Comparison of ENCODE assay signal across 9 cellular contexts in the genomic region with DNA sequence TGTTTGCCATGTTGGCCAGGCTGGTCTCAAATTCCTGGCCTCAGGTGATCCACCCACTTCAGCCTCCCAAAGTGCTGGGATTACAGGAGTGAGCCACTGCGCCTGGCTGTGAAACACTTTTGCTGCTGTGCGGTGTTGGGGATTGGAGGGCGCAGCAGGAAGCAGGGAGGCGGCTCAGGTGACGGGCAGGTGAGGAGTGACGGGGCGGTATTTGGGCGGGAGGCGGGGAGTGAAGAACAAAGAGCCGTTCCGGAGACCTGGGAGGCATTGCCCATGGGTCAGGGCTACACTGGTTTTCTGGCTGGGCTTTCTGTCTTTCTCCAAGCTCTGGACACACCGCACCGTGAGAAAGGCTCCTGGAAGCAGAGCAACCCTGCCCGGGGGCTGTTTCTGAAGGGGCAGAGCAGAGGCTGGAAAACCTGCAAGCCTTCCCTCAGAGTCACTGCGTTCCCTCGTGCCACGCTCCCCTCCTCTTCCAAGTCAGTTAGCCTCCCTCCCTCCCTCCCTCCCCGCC. TPM values are rescaled to one million over a fixed set of nuclear protein-coding genes. Genes with fewer than 3 reads are reported as not detected.
DNase-seq lines count a peak whose midpoint lies in the region; ATAC-seq and TF ChIP-seq lines count a peak whose summit lies in the region.
"Had no signal": no experiment of that assay in that cellular context is flagged by ENCODE, and none has a peak within 500 bp of the region (broad histone marks: within the 10 kb centered on the region; RNA-seq: fewer than 3 reads in every experiment).

No MANE protein-coding gene starts in this region.

- TF ChIP-seq CTCF in sigmoid colon (IDR thresholded peaks at IDR 0.05) (no peak), ascending aorta (IDR thresholded peaks at IDR 0.05) (no peak), tibial nerve (IDR thresholded peaks at IDR 0.05) (no peak)

- 9 to 25% methylated on average over 18 of the region's 18 CpGs for WGBS in sigmoid colon, 2 donors
- 61 to 68% methylated on average over 18 of the region's 18 CpGs for WGBS in tibial nerve, 2 donors

- no peaks in the 10 kb centered on the region for H3K36me3 ChIP-seq in HUES6 (ENCODE audit: control insufficient read depth, insufficient read depth, low read length)
- peaks cover 33 to 82% (median 45%) of the 10 kb centered on the region in 4 donors for H3K36me3 ChIP-seq in sigmoid colon
- no peaks in the 10 kb centered on the region for H3K36me3 ChIP-seq in ascending aorta
- peaks cover 0 to 44% (median 0%) of the 10 kb centered on the region in 3 donors for H3K36me3 ChIP-seq in tibial nerve

- H3K4me1 ChIP-seq in HUES6 (ENCODE audit: control insufficient read depth, insufficient read depth, low read length) (peaks cover 47% of the 10 kb centered on the region), sigmoid colon (peaks cover 0 to 66% (median 63%) of the 10 kb centered on the region in 4 donors), ascending aorta (peaks cover 0 to 1% of the 10 kb centered on the region in 2 donors), tibial nerve (peaks cover 0 to 54% (median 3%) of the 10 kb centered on the region in 4 donors)

- TF ChIP-seq EP300 in sigmoid colon (IDR thresholded peaks at IDR 0.05): no peak
- no peak for TF ChIP-seq EP300 in tibial nerve (IDR thresholded peaks at IDR 0.05)

- ATAC-seq in HG03457 (IDR thresholded peaks at IDR 0.05; ENCODE audit: unreplicated experiment): no peak

- H3K4me3 ChIP-seq in HUES6 (ENCODE audit: low read depth, low read length) (peak overlapping the region; percentile 34), sigmoid colon (no peak overlapping the region), ascending aorta (no peak overlapping the region), tibial nerve (no peak overlapping the region)

- H3K9ac ChIP-seq in HUES6 (ENCODE audit: low read length): peak overlapping the region; percentile 70

- TF ChIP-seq POLR2A in sigmoid colon (IDR thresholded peaks at IDR 0.05): peak in 1 of 2 donors; percentile 24
- TF ChIP-seq POLR2A in tibial nerve (IDR thresholded peaks at IDR 0.05): no peak

- H3K9me3 ChIP-seq in HUES6 (ENCODE audit: control insufficient read depth, insufficient read depth, low read depth, low read length): no peaks in the 10 kb centered on the region
- no peaks in the 10 kb centered on the region for H3K9me3 ChIP-seq in sigmoid colon
- H3K9me3 ChIP-seq in ascending aorta: no peaks in the 10 kb centered on the region
- H3K9me3 ChIP-seq in tibial nerve: no peaks in the 10 kb centered on the region

- H3K27ac ChIP-seq in HUES6 (ENCODE audit: low read depth, low read length) (no peak overlapping the region), sigmoid colon (peak overlapping the region; percentile 66 to 100 (median 83)), ascending aorta (no peak overlapping the region), tibial nerve (peak overlapping the region in 2 of 4 donors; percentile 54 to 70)

- DNase-seq in NCI-H526 (lab: John Stamatoyannopoulos, UW) (peak; percentile 63 to 84), head of caudate nucleus (peak in 40 of 42 donors; percentile 24 to 85 (median 62)), sigmoid colon (no peak), ascending aorta (ENCODE audit: low spot score in 2 of 2) (no peak), tibial nerve (ENCODE audit: low spot score in 2 of 2) (no peak)
- no peak for DNase-seq in effector CD8-positive, alpha-beta T cell (lab: John Stamatoyannopoulos, UW)
- DNase-seq: activated CD4-positive, alpha-beta memory T cell treated with anti-CD3 and anti-CD28 coated beads for 36 hours had no signal

- intact Hi-C loops in head of caudate nucleus (cut with DNase I): no loop called here
- intact Hi-C loops in sigmoid colon (cut with DNase I): no loop called here
- intact Hi-C loops in ascending aorta (cut with DNase I): no loop called here

- H3K27me3 ChIP-seq in HUES6 (ENCODE audit: control insufficient read depth, insufficient read depth, low read length): peaks cover 46% of the 10 kb centered on the region
- H3K27me3 ChIP-seq in sigmoid colon: no peaks in the 10 kb centered on the region
- H3K27me3 ChIP-seq in ascending aorta: no peaks in the 10 kb centered on the region
- no peaks in the 10 kb centered on the region for H3K27me3 ChIP-seq in tibial nerve

RNA-seq across cellular contexts. Expression of gene CRISPLD2, which starts 22.1 kb away (rescaled TPM):
- 100 to 1,000 TPM; 140 to 545 (median 260) TPM for total RNA-seq in sigmoid colon
- 10 to 100 TPM in 1 of 3 donors, 1 to 10 TPM in 2; 3.0 to 27.3 (median 6.0) TPM for polyA plus RNA-seq in sigmoid colon
- 204 TPM for total RNA-seq in ascending aorta
- 100 to 1,000 TPM; 136 to 232 (median 207) TPM for total RNA-seq in tibial nerve

Comparison
In these comparisons a context has a peak if more than half of its experiments do, and no peak if none do; other contexts are left out.
1. H3K27ac ChIP-seq: peak in sigmoid colon (4 of 4); none in HUES6 (single experiment) and ascending aorta (0 of 2).
2. DNase-seq: peak in NCI-H526 (2 of 2) and head of caudate nucleus (40 of 42); none in sigmoid colon (single experiment), effector CD8-positive, alpha-beta T cell (single experiment), ascending aorta (0 of 2) and tibial nerve (0 of 2).